16 cellular contexts compared by ENCODE assay signal in the genomic region with DNA sequence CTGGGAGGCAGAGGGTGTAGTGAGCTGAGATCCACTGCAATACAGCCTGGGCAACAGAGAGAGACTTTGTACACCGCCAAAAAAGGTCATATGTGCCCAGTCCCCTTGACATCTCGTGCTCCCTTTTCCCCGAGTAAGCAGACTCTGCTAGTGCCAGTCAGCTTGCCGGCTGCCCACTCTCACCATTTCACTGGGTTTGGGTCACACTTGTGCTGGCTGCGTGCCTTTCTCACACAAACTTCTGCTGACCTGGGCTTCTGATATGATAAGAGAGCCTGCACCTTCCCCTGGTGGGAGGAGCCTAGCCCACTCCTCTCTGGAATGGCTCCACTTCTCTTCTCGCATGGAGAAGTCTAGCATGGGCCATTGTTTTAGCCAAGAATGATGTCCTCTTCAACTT. TPM values are rescaled to one million over a fixed set of nuclear protein-coding genes. Genes with fewer than 3 reads are reported as not detected.
A peak's percentile ranks its signal among the peaks of the same experiment; 100 is the strongest.
DNase-seq lines count a peak whose midpoint lies in the region; ATAC-seq, FAIRE-seq and TF ChIP-seq lines count a peak whose summit lies in the region.
"Had no signal": no experiment of that assay in that cellular context is flagged by ENCODE, and none has a peak within 500 bp of the region (broad histone marks: within the 10 kb centered on the region; RNA-seq: fewer than 3 reads in every experiment).

No MANE protein-coding gene starts in this region.

- DNase-seq in RWPE1 (ENCODE audit: low spot score), result no peak
- peak in 3 of 4 donors; percentile 15 to 64 (median 33) for DNase-seq in body of pancreas
- DNase-seq in pancreas, result peak in 3 of 6 donors; percentile 26 to 32 (median 28)
- DNase-seq in activated gamma-delta T cell treated with Interleukin-2 at 50 U/mL for 16 hours, result no peak
- DNase-seq in COLO668 (lab: John Stamatoyannopoulos, UW; ENCODE audit: unreplicated experiment), result no peak
- no peak for DNase-seq in mucosa of descending colon
- DNase-seq: C1 segment of cervical spinal cord; CD4-positive, alpha-beta T cell; DMS79 treated with DMSO at 0.1 percent for 48 hours; EL; GOT3; H9 had no signal

- H3K9me3 ChIP-seq in body of pancreas (no peaks in the 10 kb centered on the region), pancreas (no peaks in the 10 kb centered on the region), mucosa of descending colon (no peaks in the 10 kb centered on the region)

- CTCF ChIA-PET in RWPE1 (lab: Yijun Ruan, JAX), result no interaction called here

- FAIRE-seq in pancreas (lab: Jason Lieb, UNC), result no peak
- FAIRE-seq: A204.1, G401.6, GM12891 had no signal

- POLR2A ChIA-PET in RWPE1 (lab: Yijun Ruan, JAX; ENCODE audit: low non-redundant PET), result no interaction called here

- intact Hi-C loops in body of pancreas (cut with DNase I), result loop anchor here (5.0 kb wide), 1 partner anchor 512 kb away; no protein-coding TSS in a partner anchor
- intact Hi-C loops in pancreas (cut with DNase I), result loop anchor here in 1 of 3 donors (5.0 kb wide), 1 partner anchor 133 kb away; no protein-coding TSS in a partner anchor
- intact Hi-C loops in mucosa of descending colon (cut with DNase I, micrococcal nuclease), result loop anchor here in 1 of 2 donors (10.0 kb wide), 1 partner anchor 505 kb away; a partner anchor contains a TSS

- 36 to 39% methylated on average over 6 of the region's 6 CpGs for WGBS in body of pancreas, 2 donors
- 39 to 45% methylated on average over 6 of the region's 6 CpGs for WGBS in pancreas, 2 donors

- no peak overlapping the region for H3K4me3 ChIP-seq in body of pancreas
- no peak overlapping the region for H3K4me3 ChIP-seq in pancreas
- H3K4me3 ChIP-seq in mucosa of descending colon, result no peak overlapping the region

- TF ChIP-seq CTCF in RWPE1 (conservative IDR thresholded peaks at IDR 0.05; ENCODE audit: low read depth) (no peak), body of pancreas (IDR thresholded peaks at IDR 0.05) (no peak), pancreas (IDR thresholded peaks at IDR 0.05) (no peak), mucosa of descending colon (IDR thresholded peaks at IDR 0.05) (no peak)

- ATAC-seq in body of pancreas (no peak), pancreas (peak; percentile 30 to 65 (median 50)), HG03039 (IDR thresholded peaks at IDR 0.05; ENCODE audit: unreplicated experiment) (no peak), mucosa of descending colon (no peak)

- H3K27me3 ChIP-seq in body of pancreas (no peaks in the 10 kb centered on the region), pancreas (no peaks in the 10 kb centered on the region)

- peak overlapping the region; percentile 22 for H3K27ac ChIP-seq in RWPE1
- no peak overlapping the region for H3K27ac ChIP-seq in body of pancreas
- no peak overlapping the region for H3K27ac ChIP-seq in pancreas

- TF ChIP-seq POLR2A in body of pancreas (IDR thresholded peaks at IDR 0.05), result no peak

- H3K4me1 ChIP-seq in body of pancreas (peaks cover 12% of the 10 kb centered on the region), pancreas (peaks cover 0 to 7% (median 5%) of the 10 kb centered on the region in 3 donors), mucosa of descending colon (ENCODE audit: low read depth) (no peaks in the 10 kb centered on the region)

- no peaks in the 10 kb centered on the region for H3K36me3 ChIP-seq in body of pancreas (replicated peaks in 1 of 2; ENCODE audit: insufficient read depth in 1 of 2, low read depth in 2 of 2)
- no peaks in the 10 kb centered on the region for H3K36me3 ChIP-seq in pancreas
- no peaks in the 10 kb centered on the region for H3K36me3 ChIP-seq in mucosa of descending colon (ENCODE audit: low read depth)

RNA-seq across cellular contexts. Expression of a gene that starts 53.4 kb away (rescaled TPM):
- total RNA-seq in body of pancreas (10 to 100 TPM in 1 of 2 donors, 1 to 10 TPM in 1; 5.9 to 12.2 TPM), pancreas (10 to 100 TPM; 13.3 to 21.6 (median 16.0) TPM), mucosa of descending colon (10 to 100 TPM; 32.7 to 45.8 (median 38.7) TPM)
- polyA plus RNA-seq in pancreas, result 1 to 10 TPM; 2.8 to 5.0 TPM

Comparison
In these comparisons a context has a peak if more than half of its experiments do, and no peak if none do; other contexts are left out.
1. DNase-seq: peak in body of pancreas (3 of 4); none in RWPE1 (single experiment), activated gamma-delta T cell treated with Interleukin-2 at 50 U/mL for 16 hours (single experiment), COLO668 (single experiment) and mucosa of descending colon (0 of 3).
2. ATAC-seq: peak in pancreas (4 of 4); none in body of pancreas (single experiment), HG03039 (single experiment) and mucosa of descending colon (single experiment).